In the genomic region with DNA sequence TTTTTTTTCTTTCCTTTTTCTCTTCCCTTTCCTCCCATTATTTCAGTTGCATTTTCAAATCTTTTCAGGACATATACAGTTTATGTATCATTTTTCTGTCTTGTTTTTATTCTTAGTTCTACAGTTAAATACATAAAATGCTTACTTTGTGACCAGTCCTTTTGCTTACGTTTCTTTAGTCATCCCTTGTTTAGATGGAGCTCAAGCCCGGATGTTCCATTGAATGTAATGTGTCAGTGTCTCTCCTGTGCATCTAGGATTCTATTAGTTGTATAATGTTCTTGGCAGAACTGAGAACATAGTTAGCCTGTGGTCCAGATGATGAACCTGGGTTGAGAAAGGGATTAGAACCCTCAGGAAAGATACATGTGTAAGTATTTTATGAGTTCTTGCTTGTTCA, we compare ENCODE assay signal across 14 cellular contexts. TPM values are rescaled to one million over a fixed set of nuclear protein-coding genes. Genes with fewer than 3 reads are reported as not detected.
DNase-seq lines count a peak whose midpoint lies in the region; ATAC-seq and TF ChIP-seq lines count a peak whose summit lies in the region.
"Had no signal": no experiment of that assay in that cellular context is flagged by ENCODE, and none has a peak within 500 bp of the region (broad histone marks: within the 10 kb centered on the region; RNA-seq: fewer than 3 reads in every experiment).

No MANE protein-coding gene starts in this region.

- H3K36me3 ChIP-seq in IMR-90 (ENCODE audit: control insufficient read depth, insufficient read depth, low read length): peaks cover 1% of the 10 kb centered on the region; the same call in 1 of the 2 replicates
- H3K36me3 ChIP-seq in mesenchymal stem cell (ENCODE audit: control insufficient read depth in 1 of 2, insufficient read depth in 2 of 2, low read depth in 1 of 2, low read length in 2 of 2): peaks cover 0 to 12% of the 10 kb centered on the region in 2 experiments
- no peaks in the 10 kb centered on the region for H3K36me3 ChIP-seq in prostate gland

- H3K23ac ChIP-seq in IMR-90 (ENCODE audit: low read depth, low read length) (no peak overlapping the region), mesenchymal stem cell (ENCODE audit: low read length in 2 of 2) (no peak overlapping the region)

- no peak overlapping the region for H2AK9ac ChIP-seq in IMR-90 (replicated peaks; ENCODE audit: low read depth, low read length, poor library complexity)

- H3K56ac ChIP-seq in IMR-90 (ENCODE audit: extremely low read depth, insufficient read depth, low read length): no peak overlapping the region

- no peak for TF ChIP-seq RAD21 in IMR-90 (IDR thresholded peaks at IDR 0.05; ENCODE audit: low read length)

- H4K5ac ChIP-seq in IMR-90 (ENCODE audit: low read depth, low read length): no peak overlapping the region

- H3K4me1 ChIP-seq in IMR-90 (ENCODE audit: control insufficient read depth, insufficient read depth, low read length) (0 out of 2 replicates have a peak, but pooled peaks cover 2% of the 10 kb centered on the region), mesenchymal stem cell (ENCODE audit: control insufficient read depth, insufficient read depth, low read depth, low read length) (no peaks in the 10 kb centered on the region), prostate gland (replicated peaks) (no peaks in the 10 kb centered on the region)

- TF ChIP-seq CTCF in IMR-90 (conservative IDR thresholded peaks at IDR 0.05; ENCODE audit: low read depth, low read length) (no peak), prostate gland (IDR thresholded peaks at IDR 0.05) (no peak)

- H3K18ac ChIP-seq in IMR-90 (ENCODE audit: low read depth, low read length) (no peak overlapping the region), mesenchymal stem cell (ENCODE audit: low read depth in 1 of 2, low read length in 2 of 2) (no peak overlapping the region)

- H2BK12ac ChIP-seq in mesenchymal stem cell (ENCODE audit: low read length in 2 of 2): no peak overlapping the region

- CTCF ChIA-PET in IMR-90 (lab: Yijun Ruan, JAX): no interaction called here

- H2BK5ac ChIP-seq in IMR-90 (ENCODE audit: low read depth, low read length, poor library complexity, severe bottlenecking) (peak overlapping the region; percentile 81), mesenchymal stem cell (ENCODE audit: low read depth, low read length, poor library complexity, severe bottlenecking) (no peak overlapping the region)

- DNase-seq in HCEC 1CT (peak; percentile 61), IMR-90 (peak; percentile 88), mesenchymal stem cell (peak; percentile 9), UCSD-AML1 (lab: John Stamatoyannopoulos, UW; ENCODE audit: unreplicated experiment) (no peak), prostate gland (ENCODE audit: low spot score) (no peak), NCI-H2029 (lab: John Stamatoyannopoulos, UW) (no peak)
- DNase-seq: C1 segment of cervical spinal cord; Calu3; CD4-positive, alpha-beta memory T cell; COR-L47; DMS53; DMS79 treated with DMSO at 0.1 percent for 48 hours; H9 had no signal

- no peaks in the 10 kb centered on the region for H3K9me1 ChIP-seq in IMR-90 (ENCODE audit: insufficient read depth, low read length)

- H3K79me1 ChIP-seq in IMR-90 (ENCODE audit: low read depth in 1 of 2, low read length in 2 of 2) (peaks cover 17 to 36% of the 10 kb centered on the region in 2 experiments), mesenchymal stem cell (replicated peaks; ENCODE audit: low read length, poor library complexity, severe bottlenecking) (peaks cover 4% of the 10 kb centered on the region)

- H3K27ac ChIP-seq in IMR-90 (ENCODE audit: insufficient read depth, low read length) (no peak overlapping the region; the same call in 1 of the 2 replicates), mesenchymal stem cell (ENCODE audit: low read length, poor library complexity, severe bottlenecking) (no peak overlapping the region), prostate gland (no peak overlapping the region)

- no peak for TF ChIP-seq POLR2A in IMR-90 (IDR thresholded peaks at IDR 0.05; ENCODE audit: low read depth, low read length)
- no peak for TF ChIP-seq POLR2A in prostate gland (IDR thresholded peaks at IDR 0.05)

- peak; percentile 97 for ATAC-seq in IMR-90 (ENCODE audit: low read depth)
- ATAC-seq: GM23338 had no signal

- no peak overlapping the region for H2BK20ac ChIP-seq in IMR-90 (ENCODE audit: low read depth, low read length)

- no peaks in the 10 kb centered on the region for H4K20me1 ChIP-seq in IMR-90 (ENCODE audit: insufficient read depth, low read length)

- no peak overlapping the region for H3K14ac ChIP-seq in IMR-90 (replicated peaks; ENCODE audit: low read depth, low read length)
- no peak overlapping the region for H3K14ac ChIP-seq in mesenchymal stem cell (ENCODE audit: low read length in 2 of 2)

- H3K4me2 ChIP-seq in IMR-90 (ENCODE audit: low read depth, low read length) (peak overlapping the region; percentile 55; the same call in 1 of the 2 replicates), mesenchymal stem cell (ENCODE audit: low read length, poor library complexity, severe bottlenecking) (no peak overlapping the region)
- H3K4me2 ChIP-seq: GM23338 had no signal

- H3K9ac ChIP-seq in IMR-90 (ENCODE audit: low read depth, low read length) (no peak overlapping the region), mesenchymal stem cell (ENCODE audit: low read length) (no peak overlapping the region)

- H2AK5ac ChIP-seq in IMR-90 (ENCODE audit: low read depth, low read length): no peak overlapping the region
- H2AK5ac ChIP-seq in mesenchymal stem cell (ENCODE audit: low read length, severe bottlenecking): no peak overlapping the region

- in situ Hi-C loops in IMR-90 (cut with MboI; ENCODE audit: low sequenced_read_pairs): no loop called here

- dilution Hi-C loops in IMR-90 (cut with HindIII; ENCODE audit: low sequenced_read_pairs, unreplicated experiment): no loop called here

- POLR2A ChIA-PET in IMR-90 (lab: Charles Lee; ENCODE audit: unreplicated experiment): no interaction called here

- H3K4me3 ChIP-seq in IMR-90 (ENCODE audit: insufficient read depth, low read depth, low read length) (no peak overlapping the region), mesenchymal stem cell (ENCODE audit: insufficient read depth in 1 of 2, low read depth in 1 of 2, low read length in 2 of 2) (no peak overlapping the region), prostate gland (no peak overlapping the region)
- H3K4me3 ChIP-seq: GM23338 had no signal

- H2BK15ac ChIP-seq in IMR-90 (ENCODE audit: low read depth, low read length) (no peak overlapping the region), mesenchymal stem cell (ENCODE audit: low read depth, poor library complexity, severe bottlenecking) (no peak overlapping the region)

- H2AFZ ChIP-seq in IMR-90 (replicated peaks; ENCODE audit: low read length, poor library complexity): no peak overlapping the region
- H2AFZ ChIP-seq in mesenchymal stem cell (ENCODE audit: low read depth, low read length): no peak overlapping the region
- H2AFZ ChIP-seq: GM23338 had no signal

- no peak overlapping the region for H3K4ac ChIP-seq in IMR-90 (ENCODE audit: low read depth, low read length)
- H3K4ac ChIP-seq in mesenchymal stem cell (ENCODE audit: low read depth in 1 of 2, low read length in 2 of 2): no peak overlapping the region

- H4K8ac ChIP-seq in IMR-90 (ENCODE audit: low read depth in 2 of 2, low read length in 2 of 2) (no peak overlapping the region), mesenchymal stem cell (ENCODE audit: low read length) (no peak overlapping the region)

- intact Hi-C loops in IMR-90 (cut with micrococcal nuclease): loop anchor here (5.0 kb wide), 1 partner anchor 82 kb away; no protein-coding TSS in a partner anchor
- intact Hi-C loops in prostate gland (cut with DNase I): no loop called here

- no TSS peak for BruUV-seq in IMR-90 (replicated peaks; lab: Mats Ljungman, UMichigan)

- H4K91ac ChIP-seq in IMR-90 (ENCODE audit: insufficient read depth, low read depth, low read length): no peak overlapping the region
- no peak overlapping the region for H4K91ac ChIP-seq in mesenchymal stem cell (ENCODE audit: low read length)

- H3K27me3 ChIP-seq in IMR-90 (ENCODE audit: control insufficient read depth, insufficient read depth, low read length) (no peaks in the 10 kb centered on the region), mesenchymal stem cell (ENCODE audit: control insufficient read depth in 1 of 2, insufficient read depth in 1 of 2, low read length in 2 of 2) (no peaks in the 10 kb centered on the region), prostate gland (replicated peaks; ENCODE audit: insufficient read depth) (no peaks in the 10 kb centered on the region)

- WGBS in IMR-90 (ENCODE audit: extremely low coverage in 2 of 2, insufficient read length in 1 of 2), 2 experiments: 0% methylated on average over 1 of the region's 2 CpGs; no CpG with 5 or more reads in 1 of the 2 experiments
- WGBS in mesenchymal stem cell: 83% methylated on average over 2 of the region's 2 CpGs
- 98% methylated on average over 2 of the region's 2 CpGs for WGBS in prostate gland

- 0 out of 2 replicates have a peak, but pooled peaks cover 4% of the 10 kb centered on the region for H3K9me3 ChIP-seq in IMR-90 (ENCODE audit: control insufficient read depth, insufficient read depth, low read length)
- peaks cover 20% of the 10 kb centered on the region for H3K9me3 ChIP-seq in mesenchymal stem cell (ENCODE audit: control insufficient read depth, low read length)
- H3K9me3 ChIP-seq in prostate gland: no peaks in the 10 kb centered on the region

- H2BK120ac ChIP-seq in IMR-90 (ENCODE audit: low read depth, low read length): 0 out of 2 replicates have a peak overlapping the region, but pooled peaks have one; percentile 14
- H2BK120ac ChIP-seq in mesenchymal stem cell (ENCODE audit: low read depth, low read length): no peak overlapping the region

TF ChIP-seq in IMR-90, 13 proteins besides CTCF, POLR2A, EP300 and RAD21:
- TF ChIP-seq, protein P1, sequence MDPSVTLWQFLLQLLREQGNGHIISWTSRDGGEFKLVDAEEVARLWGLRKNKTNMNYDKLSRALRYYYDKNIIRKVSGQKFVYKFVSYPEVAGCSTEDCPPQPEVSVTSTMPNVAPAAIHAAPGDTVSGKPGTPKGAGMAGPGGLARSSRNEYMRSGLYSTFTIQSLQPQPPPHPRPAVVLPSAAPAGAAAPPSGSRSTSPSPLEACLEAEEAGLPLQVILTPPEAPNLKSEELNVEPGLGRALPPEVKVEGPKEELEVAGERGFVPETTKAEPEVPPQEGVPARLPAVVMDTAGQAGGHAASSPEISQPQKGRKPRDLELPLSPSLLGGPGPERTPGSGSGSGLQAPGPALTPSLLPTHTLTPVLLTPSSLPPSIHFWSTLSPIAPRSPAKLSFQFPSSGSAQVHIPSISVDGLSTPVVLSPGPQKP (IDR thresholded peaks at IDR 0.05; ENCODE audit: borderline replicate concordance, low read depth, low read length): no peak
- TF ChIP-seq MAFK (IDR thresholded peaks at IDR 0.05; ENCODE audit: low read depth, low read length): 0 out of 2 replicates have a peak, but pooled peaks have one; percentile 19

RNA-seq across cellular contexts. Expression of a gene that starts 17.8 kb away (rescaled TPM):
- total RNA-seq in IMR-90 (2012; rRNA removed) (4.3 and 5.8 TPM in 2 replicates), prostate gland (10 to 100 TPM; 10.3 to 23.0 TPM)
- 10.5 and 11.4 TPM in 2 replicates for polyA plus RNA-seq in IMR-90 (2012; rRNA removed)
- 5.8 and 6.7 TPM in 2 replicates for polyA plus RNA-seq in IMR-90 (2012; cell fraction: cytosol; rRNA removed)
- polyA plus RNA-seq in IMR-90 (2012; cell fraction: nucleus; rRNA removed; ENCODE audit: low replicate concordance): 13.3 and 26.5 TPM in 2 replicates
- 8.0 TPM for polyA plus RNA-seq in mesenchymal stem cell (2013, experiment 1 of 2)
- polyA plus RNA-seq in mesenchymal stem cell (2013, experiment 2 of 2): 8.0 TPM
- total RNA-seq: CD4-positive, alpha-beta memory T cell had no signal
- polyA plus RNA-seq: CD4-positive, alpha-beta memory T cell had no signal

Comparison
In these comparisons a context has a peak if more than half of its experiments do, and no peak if none do; other contexts are left out.
1. DNase-seq: peak in HCEC 1CT (single experiment), IMR-90 (single experiment) and mesenchymal stem cell (single experiment); none in UCSD-AML1 (single experiment), prostate gland (single experiment) and NCI-H2029 (single experiment).